Comparison of ENCODE assay signal across 1 cellular context in the genomic region with DNA sequence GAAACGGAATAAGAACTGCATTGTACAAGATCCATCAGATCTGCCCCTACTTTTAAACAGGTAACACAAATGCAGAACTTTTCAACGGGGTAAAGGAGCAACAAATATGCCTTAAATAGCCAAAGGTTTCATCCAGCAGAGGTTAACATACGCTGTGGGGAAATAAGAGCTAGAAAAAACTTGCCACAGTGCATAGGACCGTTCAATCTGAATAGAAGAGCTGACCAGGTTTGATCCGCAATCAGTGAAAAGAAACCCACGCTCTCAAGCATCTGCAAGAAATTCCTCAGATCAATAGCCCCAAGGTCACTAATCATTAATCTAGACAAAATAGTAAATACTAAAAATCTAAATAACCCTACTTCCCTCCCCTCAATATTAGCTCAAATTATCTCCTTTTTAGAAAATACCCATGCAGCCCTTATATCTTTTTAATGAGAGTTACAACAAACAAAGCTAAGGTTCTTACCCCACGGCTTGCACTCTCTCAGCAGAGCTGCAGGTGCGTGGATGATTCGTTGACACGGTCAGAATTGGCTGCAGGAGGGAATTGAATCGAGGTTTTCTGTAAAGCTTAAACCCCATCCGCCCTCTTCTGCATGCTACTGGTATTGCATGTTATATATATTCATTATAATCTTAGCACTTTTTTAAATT.
TF ChIP-seq lines count a peak whose summit lies in the region.

A gene with protein sequence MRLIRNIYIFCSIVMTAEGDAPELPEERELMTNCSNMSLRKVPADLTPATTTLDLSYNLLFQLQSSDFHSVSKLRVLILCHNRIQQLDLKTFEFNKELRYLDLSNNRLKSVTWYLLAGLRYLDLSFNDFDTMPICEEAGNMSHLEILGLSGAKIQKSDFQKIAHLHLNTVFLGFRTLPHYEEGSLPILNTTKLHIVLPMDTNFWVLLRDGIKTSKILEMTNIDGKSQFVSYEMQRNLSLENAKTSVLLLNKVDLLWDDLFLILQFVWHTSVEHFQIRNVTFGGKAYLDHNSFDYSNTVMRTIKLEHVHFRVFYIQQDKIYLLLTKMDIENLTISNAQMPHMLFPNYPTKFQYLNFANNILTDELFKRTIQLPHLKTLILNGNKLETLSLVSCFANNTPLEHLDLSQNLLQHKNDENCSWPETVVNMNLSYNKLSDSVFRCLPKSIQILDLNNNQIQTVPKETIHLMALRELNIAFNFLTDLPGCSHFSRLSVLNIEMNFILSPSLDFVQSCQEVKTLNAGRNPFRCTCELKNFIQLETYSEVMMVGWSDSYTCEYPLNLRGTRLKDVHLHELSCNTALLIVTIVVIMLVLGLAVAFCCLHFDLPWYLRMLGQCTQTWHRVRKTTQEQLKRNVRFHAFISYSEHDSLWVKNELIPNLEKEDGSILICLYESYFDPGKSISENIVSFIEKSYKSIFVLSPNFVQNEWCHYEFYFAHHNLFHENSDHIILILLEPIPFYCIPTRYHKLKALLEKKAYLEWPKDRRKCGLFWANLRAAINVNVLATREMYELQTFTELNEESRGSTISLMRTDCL (minus strand): TSS at position 539 of the 657 bp plus-strand sequence. CDS start 7,400 bp downstream, outside the sequence.

TF ChIP-seq in IMR-90, 13 proteins besides CTCF, POLR2A, EP300 and RAD21:
- peak; percentile 68 for TF ChIP-seq SMC3 (IDR thresholded peaks at IDR 0.05; ENCODE audit: low read depth, low read length)
- TF ChIP-seq, protein P1, sequence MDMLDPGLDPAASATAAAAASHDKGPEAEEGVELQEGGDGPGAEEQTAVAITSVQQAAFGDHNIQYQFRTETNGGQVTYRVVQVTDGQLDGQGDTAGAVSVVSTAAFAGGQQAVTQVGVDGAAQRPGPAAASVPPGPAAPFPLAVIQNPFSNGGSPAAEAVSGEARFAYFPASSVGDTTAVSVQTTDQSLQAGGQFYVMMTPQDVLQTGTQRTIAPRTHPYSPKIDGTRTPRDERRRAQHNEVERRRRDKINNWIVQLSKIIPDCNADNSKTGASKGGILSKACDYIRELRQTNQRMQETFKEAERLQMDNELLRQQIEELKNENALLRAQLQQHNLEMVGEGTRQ (IDR thresholded peaks at IDR 0.05; ENCODE audit: low read depth, low read length), result no peak
